Comparison of ENCODE assay signal across 17 cellular contexts in the genomic region with DNA sequence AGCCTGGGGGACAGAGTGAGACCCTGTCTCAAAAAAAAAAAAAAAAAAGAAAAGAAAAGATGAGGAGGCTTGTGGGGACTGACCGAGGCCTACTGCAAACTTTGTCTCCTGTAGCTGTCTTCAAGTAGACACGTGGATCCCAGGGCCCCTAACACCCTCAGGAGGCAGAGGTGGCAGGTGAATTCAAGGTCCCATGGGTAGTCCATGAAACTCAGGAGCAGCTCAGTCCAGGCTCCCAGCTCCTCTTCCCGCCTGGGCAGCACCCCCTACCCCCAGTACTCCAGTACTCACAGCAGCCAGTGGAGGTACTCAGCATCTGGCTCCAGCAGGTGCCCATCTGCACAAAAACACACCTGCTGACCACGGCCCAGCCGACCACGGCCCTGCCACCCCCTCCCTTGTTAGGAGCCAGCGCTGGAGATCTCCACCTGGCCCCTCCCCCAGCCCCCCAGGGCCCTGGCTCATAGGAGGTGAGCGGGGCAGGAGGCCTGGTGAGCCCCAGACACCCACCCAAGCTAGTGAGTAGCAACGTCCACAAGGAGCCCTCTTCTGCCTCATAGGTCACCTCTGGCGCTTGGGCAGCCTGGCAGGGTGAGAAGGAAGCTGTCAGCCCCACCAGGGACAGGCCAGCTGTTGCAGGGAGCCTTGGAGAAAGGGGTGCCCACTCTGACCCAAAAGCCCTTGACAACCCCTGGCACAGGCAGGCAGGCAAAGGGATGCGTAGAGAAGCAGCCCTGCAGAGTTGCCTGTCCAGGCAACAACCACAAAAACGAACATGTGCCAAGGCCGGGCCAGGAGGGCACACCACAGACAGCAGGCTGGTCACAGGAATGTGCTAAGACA. TPM values are rescaled to one million over a fixed set of nuclear protein-coding genes. Genes with fewer than 3 reads are reported as not detected.
DNase-seq lines count a peak whose midpoint lies in the region; ATAC-seq, FAIRE-seq and TF ChIP-seq lines count a peak whose summit lies in the region.
"Had no signal": no experiment of that assay in that cellular context is flagged by ENCODE, and none has a peak within 500 bp of the region (broad histone marks: within the 10 kb centered on the region; RNA-seq: fewer than 3 reads in every experiment).

No MANE protein-coding gene starts in this region.

- H3K79me2 ChIP-seq in K562 (ENCODE audit: control insufficient read depth, insufficient read depth, low read length) (peaks cover 29% of the 10 kb centered on the region), osteoblast (ENCODE audit: insufficient read depth, low read length) (peaks cover 7% of the 10 kb centered on the region)

- in situ Hi-C loops in Panc1 (cut with HindIII; ENCODE audit: low pct_unique_long_range_greater_than_20kb, low sequenced_read_pairs) = no loop called here
- in situ Hi-C loops in K562 (cut with MboI) = no loop called here

- H2AFZ ChIP-seq in K562 (ENCODE audit: low read depth, low read length) (no peak overlapping the region), osteoblast (ENCODE audit: low read length) (no peak overlapping the region)

- CTCF ChIA-PET in Panc1 (lab: Charles Lee) (interaction anchor here (0.7 kb wide), 1 partner anchor 109 kb away, joined by 6 read pairs; no protein-coding TSS in a partner anchor), K562 (lab: Yijun Ruan, JAX; ENCODE audit: low intra/inter-chr PET ratio) (no interaction called here)

- TF ChIP-seq RAD21 in K562 (CRISPR knock-in tag; conservative IDR thresholded peaks at IDR 0.05 in 1 of 2, IDR thresholded peaks at IDR 0.05 in 1 of 2) = no peak

- H3K27me3 ChIP-seq in Panc1 (ENCODE audit: control insufficient read depth, insufficient read depth, low read length) (no peaks in the 10 kb centered on the region), K562 (ENCODE audit: control insufficient read depth in 2 of 2, insufficient read depth in 2 of 2, low read length in 2 of 2) (no peaks in the 10 kb centered on the region), osteoblast (ENCODE audit: insufficient read depth, low read length) (no peaks in the 10 kb centered on the region)
- H3K27me3 ChIP-seq: Peyer's patch had no signal

- no peak for TF ChIP-seq EP300 in K562 (IDR thresholded peaks at IDR 0.05; ENCODE audit: low read length)

- H3K4me2 ChIP-seq in K562 (ENCODE audit: insufficient read depth, low read length) = no peak overlapping the region
- H3K4me2 ChIP-seq in osteoblast (ENCODE audit: insufficient read depth, low read length) = no peak overlapping the region

- no peak overlapping the region; the same call in 1 of the 2 replicates for H3K27ac ChIP-seq in Panc1 (ENCODE audit: low read length)
- H3K27ac ChIP-seq in K562 (ENCODE audit: extremely low read depth, low read depth, low read length) = no peak overlapping the region
- no peak overlapping the region for H3K27ac ChIP-seq in osteoblast (ENCODE audit: low read depth, low read length)
- H3K27ac ChIP-seq: Peyer's patch had no signal

- no peaks in the 10 kb centered on the region for H3K9me3 ChIP-seq in Panc1 (ENCODE audit: control insufficient read depth, insufficient read depth, low read depth, low read length)
- no peaks in the 10 kb centered on the region for H3K9me3 ChIP-seq in K562 (replicated peaks; ENCODE audit: control insufficient read depth, insufficient read depth, low read depth, low read length)
- H3K9me3 ChIP-seq in osteoblast (ENCODE audit: low read depth, low read length) = no peaks in the 10 kb centered on the region
- H3K9me3 ChIP-seq: Peyer's patch had no signal

- H3K4me3 ChIP-seq in Panc1 (ENCODE audit: low read depth in 2 of 2, low read length in 2 of 2) (no peak overlapping the region), K562 (no peak overlapping the region), osteoblast (ENCODE audit: insufficient read depth, low read length) (no peak overlapping the region)
- H3K4me3 ChIP-seq: Peyer's patch had no signal

- BruUV-seq in Panc1 (replicated peaks; lab: Mats Ljungman, UMichigan) = TSS peak; percentile 50
- BruUV-seq in K562 (replicated peaks; lab: Mats Ljungman, UMichigan) = no TSS peak

- ATAC-seq in Panc1 (no peak), K562 (no peak), GM21381 (IDR thresholded peaks at IDR 0.05; ENCODE audit: unreplicated experiment) (no peak)
- ATAC-seq: SK-N-SH treated with all-trans-retinoic acid at 6 μM for 48 hours had no signal

- no peak for TF ChIP-seq POLR2A in K562 (conservative IDR thresholded peaks at IDR 0.05)

- TF ChIP-seq CTCF in Panc1 (IDR thresholded peaks at IDR 0.05) (no peak), K562 (IDR thresholded peaks at IDR 0.05 in 2 of 3, conservative IDR thresholded peaks at IDR 0.05 in 1 of 3; ENCODE audit: insufficient read depth in 2 of 3, low read depth in 1 of 3, low read length in 3 of 3) (no peak), osteoblast (IDR thresholded peaks at IDR 0.05; ENCODE audit: extremely low read depth, low read depth, low read length) (no peak)

- WGBS in K562 (ENCODE audit: insufficient coverage, low coverage, missing lambda C conversion rate) = 86% methylated on average over 13 of the region's 13 CpGs

- intact Hi-C loops in Panc1 (cut with micrococcal nuclease; ENCODE audit: unreplicated experiment) (no loop called here), K562 (cut with micrococcal nuclease) (no loop called here)

- peak overlapping the region in 1 of 2 experiments; percentile 70; a peak in 2 of 4 replicates for H3K9ac ChIP-seq in K562 (ENCODE audit: insufficient read depth in 1 of 2, low read depth in 2 of 2, low read length in 2 of 2)

- H3K36me3 ChIP-seq in Panc1 (ENCODE audit: control insufficient read depth, insufficient read depth, low read length) = peaks cover 12% of the 10 kb centered on the region
- peaks cover 64% of the 10 kb centered on the region; the same call in 2 of the 3 replicates for H3K36me3 ChIP-seq in K562 (ENCODE audit: control insufficient read depth, insufficient read depth, low read length)
- peaks cover 40% of the 10 kb centered on the region for H3K36me3 ChIP-seq in osteoblast (ENCODE audit: insufficient read depth, low read length)

- H3K4me1 ChIP-seq in Panc1 (ENCODE audit: control insufficient read depth, insufficient read depth, low read length) (peaks cover 19% of the 10 kb centered on the region), K562 (replicated peaks in 1 of 2; ENCODE audit: control insufficient read depth in 2 of 2, insufficient read depth in 2 of 2, low read length in 2 of 2) (peaks cover 7 to 72% of the 10 kb centered on the region in 2 experiments; a peak in 4 of 5 replicates), osteoblast (ENCODE audit: insufficient read depth, low read length) (peaks cover 7% of the 10 kb centered on the region)

- POLR2A ChIA-PET in Panc1 (lab: Charles Lee) (no interaction called here), K562 (lab: Yijun Ruan, JAX) (interaction anchor here (0.6 to 15.9 kb wide), 6 partner anchors 10 to 126 kb away, joined by 3 to 169 read pairs (median 4); a partner anchor contains a TSS)

- H4K20me1 ChIP-seq in K562 (replicated peaks; ENCODE audit: control insufficient read depth, insufficient read depth, low read length) (no peaks in the 10 kb centered on the region), osteoblast (ENCODE audit: insufficient read depth, low read length) (no peaks in the 10 kb centered on the region)

- DNase-seq in Panc1 (ENCODE audit: low read depth, low spot score) = no peak
- no peak for DNase-seq in K562 (ENCODE audit: extremely low read depth in 1 of 4, low spot score in 3 of 4)
- DNase-seq in osteoblast (ENCODE audit: insufficient read length, low spot score, missing footprints) = peak; percentile 81
- no peak for DNase-seq in NCI-H526 treated with DMSO at 0.1 percent for 48 hours (lab: John Stamatoyannopoulos, UW)
- DNase-seq: CD8-positive, alpha-beta memory T cell; GOT3; HFFc6; Karpas-422; MM.1S; NCI-H1105; NCI-H1694 treated with DMSO at 0.1 percent for 48 hours; NCI-H446 treated with DMSO at 0.1 percent for 48 hours; NCI-H774; SHP77 had no signal

- H3K9me1 ChIP-seq in K562 (ENCODE audit: control insufficient read depth, insufficient read depth, low read length) = no peaks in the 10 kb centered on the region

- FAIRE-seq in K562 (lab: Jason Lieb, UNC) = no peak

RNA-seq across cellular contexts. Expression of a gene that starts 3.8 kb away (rescaled TPM):
- total RNA-seq in Panc1 (2021; ENCODE audit: unreplicated experiment) (165 TPM), K562 (2014; rRNA removed) (48.5 and 75.0 TPM in 2 replicates), K562 (2014; rRNA removed; fragmentation: Illumina TruSeq; extraction: Trizol) (27.8 and 35.4 TPM in 2 replicates), K562 (2015; rRNA removed; fragmentation: Illumina TruSeq; extraction: Trizol) (72.6 and 73.6 TPM in 2 replicates), K562 (2021) (154 and 155 TPM in 2 replicates), osteoblast (36.6 and 37.1 TPM in 2 replicates)
- 180 TPM for polyA plus RNA-seq in Panc1 (2012; ENCODE audit: insufficient read length)
- 88.0 and 309 TPM in 2 replicates for total RNA-seq in K562 (2011; cell fraction: chromatin; rRNA removed; ENCODE audit: low replicate concordance)
- total RNA-seq in K562 (2011; cell fraction: nucleolus; rRNA removed) = 283 and 294 TPM in 2 replicates
- total RNA-seq in K562 (2011; cell fraction: nucleoplasm; rRNA removed) = 137 and 171 TPM in 2 replicates
- polyA plus RNA-seq in K562 (2011; rRNA removed) (43.6 and 104 TPM in 2 replicates), K562 (2014; fragmentation: Illumina TruSeq; extraction: Trizol) (63.6 and 69.3 TPM in 2 replicates), K562 (2014; fragmentation: Nextera tagmentation; extraction: Ambion mirVana) (10 to 100 TPM in 1 of 2 experiments, 1 to 10 TPM in 1; 4.5 to 13.6 TPM), K562 (2014; rRNA removed) (74.0 and 77.0 TPM in 2 replicates)
- polyA plus RNA-seq in K562 (2011; cell fraction: cytosol; rRNA removed) = 59.5 and 89.1 TPM in 2 replicates
- 334 and 446 TPM in 2 replicates for polyA plus RNA-seq in K562 (2011; cell fraction: nucleus; rRNA removed)
- 66.7 and 93.4 TPM in 2 replicates for polyA plus RNA-seq in K562 (2012)
- 14.0 and 20.7 TPM in 2 replicates for polyA minus RNA-seq in K562 (2011; rRNA and poly(A)+ RNA removed)
- polyA minus RNA-seq in K562 (2011; cell fraction: cytosol; rRNA and poly(A)+ RNA removed) = 44.3 and 58.0 TPM in 2 replicates
- polyA minus RNA-seq in K562 (2011; cell fraction: nucleus; rRNA and poly(A)+ RNA removed) = 68.3 and 81.8 TPM in 2 replicates

RNA-seq across cellular contexts. Expression of a gene that starts 4.2 kb away (rescaled TPM):
- total RNA-seq in Panc1 (2021; ENCODE audit: unreplicated experiment) = 48.6 TPM
- polyA plus RNA-seq in Panc1 (2012; ENCODE audit: insufficient read length) = 51.2 TPM
- 19.3 and 28.3 TPM in 2 replicates for total RNA-seq in K562 (2011; cell fraction: chromatin; rRNA removed; ENCODE audit: low replicate concordance)
- total RNA-seq in K562 (2011; cell fraction: nucleolus; rRNA removed) = 19.3 and 26.6 TPM in 2 replicates
- total RNA-seq in K562 (2011; cell fraction: nucleoplasm; rRNA removed) = 25.9 and 39.3 TPM in 2 replicates
- 34.3 and 47.5 TPM in 2 replicates for total RNA-seq in K562 (2014; rRNA removed)
- 16.2 and 20.0 TPM in 2 replicates for total RNA-seq in K562 (2014; rRNA removed; fragmentation: Illumina TruSeq; extraction: Trizol)
- 26.6 and 28.2 TPM in 2 replicates for total RNA-seq in K562 (2015; rRNA removed; fragmentation: Illumina TruSeq; extraction: Trizol)
- 45.5 and 45.7 TPM in 2 replicates for total RNA-seq in K562 (2021)
- polyA plus RNA-seq in K562 (2011; rRNA removed) = 19.5 and 22.1 TPM in 2 replicates
- 25.9 and 37.2 TPM in 2 replicates for polyA plus RNA-seq in K562 (2011; cell fraction: cytosol; rRNA removed)
- 20.7 and 27.8 TPM in 2 replicates for polyA plus RNA-seq in K562 (2011; cell fraction: nucleus; rRNA removed)
- 26.3 and 33.8 TPM in 2 replicates for polyA plus RNA-seq in K562 (2012)
- 22.9 and 26.1 TPM in 2 replicates for polyA plus RNA-seq in K562 (2014; fragmentation: Illumina TruSeq; extraction: Trizol)
- 1 to 10 TPM; 2.8 to 5.8 TPM for polyA plus RNA-seq in K562 (2014; fragmentation: Nextera tagmentation; extraction: Ambion mirVana)
- polyA plus RNA-seq in K562 (2014; rRNA removed) = 33.7 and 34.1 TPM in 2 replicates
- 6.3 and 7.0 TPM in 2 replicates for polyA minus RNA-seq in K562 (2011; rRNA and poly(A)+ RNA removed)
- polyA minus RNA-seq in K562 (2011; cell fraction: cytosol; rRNA and poly(A)+ RNA removed) = 14.6 and 24.0 TPM in 2 replicates
- 6.7 and 8.7 TPM in 2 replicates for polyA minus RNA-seq in K562 (2011; cell fraction: nucleus; rRNA and poly(A)+ RNA removed)
- total RNA-seq in osteoblast = 22.8 and 23.3 TPM in 2 replicates

RNA-seq across cellular contexts. Expression of a gene that starts 22.5 kb away (rescaled TPM):
- total RNA-seq in Panc1 (2021; ENCODE audit: unreplicated experiment) (125 TPM), K562 (2014; rRNA removed) (4.0 and 4.6 TPM in 2 replicates), K562 (2014; rRNA removed; fragmentation: Illumina TruSeq; extraction: Trizol) (1.0 and 1.1 TPM in 2 replicates), K562 (2015; rRNA removed; fragmentation: Illumina TruSeq; extraction: Trizol) (3.9 and 4.3 TPM in 2 replicates), K562 (2021) (5.8 and 6.1 TPM in 2 replicates), osteoblast (21.7 and 22.4 TPM in 2 replicates)
- 145 TPM for polyA plus RNA-seq in Panc1 (2012; ENCODE audit: insufficient read length)
- 3.4 and 21.0 TPM in 2 replicates for total RNA-seq in K562 (2011; cell fraction: chromatin; rRNA removed; ENCODE audit: low replicate concordance)
- 13.6 and 18.0 TPM in 2 replicates for total RNA-seq in K562 (2011; cell fraction: nucleolus; rRNA removed)
- total RNA-seq in K562 (2011; cell fraction: nucleoplasm; rRNA removed) = 5.5 and 10.1 TPM in 2 replicates
- polyA plus RNA-seq in K562 (2011; rRNA removed) (3.2 and 5.6 TPM in 2 replicates), K562 (2014; fragmentation: Illumina TruSeq; extraction: Trizol) (1.9 and 3.4 TPM in 2 replicates), K562 (2014; fragmentation: Nextera tagmentation; extraction: Ambion mirVana) (under 1 TPM; 0.56 to 0.63 TPM), K562 (2014; rRNA removed) (3.7 and 5.5 TPM in 2 replicates)
- 5.1 and 9.1 TPM in 2 replicates for polyA plus RNA-seq in K562 (2011; cell fraction: cytosol; rRNA removed)
- 15.5 and 18.6 TPM in 2 replicates for polyA plus RNA-seq in K562 (2011; cell fraction: nucleus; rRNA removed)
- 4.2 and 6.8 TPM in 2 replicates for polyA plus RNA-seq in K562 (2012)
- polyA minus RNA-seq in K562 (2011; rRNA and poly(A)+ RNA removed) = 1.9 and 2.6 TPM in 2 replicates
- polyA minus RNA-seq in K562 (2011; cell fraction: cytosol; rRNA and poly(A)+ RNA removed) = 4.6 and 5.6 TPM in 2 replicates
- 8.6 and 9.2 TPM in 2 replicates for polyA minus RNA-seq in K562 (2011; cell fraction: nucleus; rRNA and poly(A)+ RNA removed)

RNA-seq across cellular contexts. Expression of a gene that starts 39.9 kb away (rescaled TPM):
- total RNA-seq in Panc1 (2021; ENCODE audit: unreplicated experiment) (32.5 TPM), K562 (2014; rRNA removed) (14.5 and 14.8 TPM in 2 replicates), K562 (2014; rRNA removed; fragmentation: Illumina TruSeq; extraction: Trizol) (5.2 and 5.4 TPM in 2 replicates), K562 (2015; rRNA removed; fragmentation: Illumina TruSeq; extraction: Trizol) (7.5 and 7.7 TPM in 2 replicates), K562 (2021) (10.6 and 14.7 TPM in 2 replicates), osteoblast (14.1 and 17.1 TPM in 2 replicates)
- 27.7 TPM for polyA plus RNA-seq in Panc1 (2012; ENCODE audit: insufficient read length)
- total RNA-seq in K562 (2011; cell fraction: chromatin; rRNA removed; ENCODE audit: low replicate concordance) = 56.4 and 138 TPM in 2 replicates
- total RNA-seq in K562 (2011; cell fraction: nucleolus; rRNA removed) = 62.1 and 85.9 TPM in 2 replicates
- total RNA-seq in K562 (2011; cell fraction: nucleoplasm; rRNA removed) = 55.3 and 58.6 TPM in 2 replicates
- polyA plus RNA-seq in K562 (2011; rRNA removed) (10.2 and 11.1 TPM in 2 replicates), K562 (2014; fragmentation: Illumina TruSeq; extraction: Trizol) (5.3 and 5.6 TPM in 2 replicates), K562 (2014; fragmentation: Nextera tagmentation; extraction: Ambion mirVana) (under 1 TPM; 0.46 to 0.55 TPM), K562 (2014; rRNA removed) (11.9 and 14.9 TPM in 2 replicates)
- 5.8 and 10.5 TPM in 2 replicates for polyA plus RNA-seq in K562 (2011; cell fraction: cytosol; rRNA removed)
- polyA plus RNA-seq in K562 (2011; cell fraction: nucleus; rRNA removed) = 54.5 and 90.0 TPM in 2 replicates
- 9.0 and 13.6 TPM in 2 replicates for polyA plus RNA-seq in K562 (2012)
- polyA minus RNA-seq in K562 (2011; rRNA and poly(A)+ RNA removed) = 13.1 and 15.0 TPM in 2 replicates
- 6.8 and 10.3 TPM in 2 replicates for polyA minus RNA-seq in K562 (2011; cell fraction: cytosol; rRNA and poly(A)+ RNA removed)
- 27.5 and 29.6 TPM in 2 replicates for polyA minus RNA-seq in K562 (2011; cell fraction: nucleus; rRNA and poly(A)+ RNA removed)

RNA-seq across cellular contexts. Expression of a gene that starts 45.8 kb away (rescaled TPM):
- total RNA-seq in Panc1 (2021; ENCODE audit: unreplicated experiment) (163 TPM), K562 (2014; rRNA removed) (25.2 and 35.8 TPM in 2 replicates), K562 (2014; rRNA removed; fragmentation: Illumina TruSeq; extraction: Trizol) (18.1 and 22.9 TPM in 2 replicates), K562 (2015; rRNA removed; fragmentation: Illumina TruSeq; extraction: Trizol) (13.8 and 16.2 TPM in 2 replicates), K562 (2021) (63.5 and 74.3 TPM in 2 replicates), osteoblast (31.1 and 38.3 TPM in 2 replicates)
- polyA plus RNA-seq in Panc1 (2012; ENCODE audit: insufficient read length) = 195 TPM
- 86.2 and 163 TPM in 2 replicates for total RNA-seq in K562 (2011; cell fraction: chromatin; rRNA removed; ENCODE audit: low replicate concordance)
- total RNA-seq in K562 (2011; cell fraction: nucleolus; rRNA removed) = 82.5 and 95.5 TPM in 2 replicates
- total RNA-seq in K562 (2011; cell fraction: nucleoplasm; rRNA removed) = 79.1 and 87.2 TPM in 2 replicates
- polyA plus RNA-seq in K562 (2011; rRNA removed) (20.0 and 81.3 TPM in 2 replicates), K562 (2014; fragmentation: Illumina TruSeq; extraction: Trizol) (68.6 and 96.0 TPM in 2 replicates), K562 (2014; fragmentation: Nextera tagmentation; extraction: Ambion mirVana) (1 to 10 TPM; 2.2 to 3.7 TPM), K562 (2014; rRNA removed) (30.9 and 33.1 TPM in 2 replicates)
- polyA plus RNA-seq in K562 (2011; cell fraction: cytosol; rRNA removed) = 25.6 and 40.9 TPM in 2 replicates
- 60.4 and 70.3 TPM in 2 replicates for polyA plus RNA-seq in K562 (2011; cell fraction: nucleus; rRNA removed)
- polyA plus RNA-seq in K562 (2012) = 83.9 and 158 TPM in 2 replicates
- polyA minus RNA-seq in K562 (2011; rRNA and poly(A)+ RNA removed) = 25.4 and 47.1 TPM in 2 replicates
- 45.1 and 49.2 TPM in 2 replicates for polyA minus RNA-seq in K562 (2011; cell fraction: cytosol; rRNA and poly(A)+ RNA removed)
- polyA minus RNA-seq in K562 (2011; cell fraction: nucleus; rRNA and poly(A)+ RNA removed) = 30.4 and 43.1 TPM in 2 replicates
